8 cellular contexts compared by ENCODE assay signal in genomic region chr15:90059208-90059985, GRCh38. TPM values are rescaled to one million over a fixed set of nuclear protein-coding genes. Genes with fewer than 3 reads are reported as not detected.
DNase-seq lines count a peak whose midpoint lies in the region; ATAC-seq and TF ChIP-seq lines count a peak whose summit lies in the region.

No MANE protein-coding gene starts in this region.

- H3K27ac ChIP-seq in BLaER1 (peak overlapping the region; percentile 94), dorsolateral prefrontal cortex (peak overlapping the region in 38 of 59 donors; percentile 12 to 87 (median 54)), suprapubic skin (peak overlapping the region; percentile 58)

- peak overlapping the region; percentile 88 for H3K4me2 ChIP-seq in BLaER1

- no peaks in the 10 kb centered on the region for H3K27me3 ChIP-seq in BLaER1
- no peaks in the 10 kb centered on the region for H3K27me3 ChIP-seq in dorsolateral prefrontal cortex
- H3K27me3 ChIP-seq in suprapubic skin, result no peaks in the 10 kb centered on the region

- intact Hi-C loops in dorsolateral prefrontal cortex (cut with DNase I), result no loop called here
- intact Hi-C loops in natural killer cell (cut with micrococcal nuclease), result loop anchor here (2.0 kb wide), 1 partner anchor 21 kb away; no protein-coding TSS in a partner anchor

- TF ChIP-seq POLR2A in suprapubic skin (IDR thresholded peaks at IDR 0.05), result no peak

- 56% methylated on average over 8 of the region's 21 CpGs for WGBS in suprapubic skin

- H3K4me1 Mint-ChIP-seq in natural killer cell, result peaks cover 36 to 53% of the 10 kb centered on the region in 2 donors

- ATAC-seq in GM19463 (IDR thresholded peaks at IDR 0.05; ENCODE audit: unreplicated experiment), result peak; percentile 93
- ATAC-seq in HG03571 (IDR thresholded peaks at IDR 0.05; ENCODE audit: unreplicated experiment), result peak; percentile 84
- ATAC-seq in natural killer cell, result peak; percentile 84 to 93 (median 93)

- H3K36me3 ChIP-seq in BLaER1 (0 out of 2 replicates have a peak, but pooled peaks cover 3% of the 10 kb centered on the region), suprapubic skin (no peaks in the 10 kb centered on the region)

- H3K36me3 Mint-ChIP-seq in natural killer cell, result no peaks in the 10 kb centered on the region

- peak overlapping the region; percentile 38; the same call in 1 of the 2 replicates for H3K4me3 ChIP-seq in BLaER1
- H3K4me3 ChIP-seq in dorsolateral prefrontal cortex, result no peak overlapping the region
- no peak overlapping the region for H3K4me3 ChIP-seq in suprapubic skin

- TF ChIP-seq CTCF in dorsolateral prefrontal cortex (IDR thresholded peaks at IDR 0.05 in 54 of 56, conservative IDR thresholded peaks at IDR 0.05 in 2 of 56; ENCODE audit: low read depth in 1 of 56, partially characterized antibody in 56 of 56) (no peak), natural killer cell (IDR thresholded peaks at IDR 0.05) (no peak), suprapubic skin (IDR thresholded peaks at IDR 0.05) (no peak)

- H3K4me3 Mint-ChIP-seq in natural killer cell, result peak overlapping the region; percentile 60

- H3K27ac Mint-ChIP-seq in natural killer cell, result peak overlapping the region; percentile 89 to 93

- H3K9me3 ChIP-seq in BLaER1 (no peaks in the 10 kb centered on the region), suprapubic skin (no peaks in the 10 kb centered on the region)

- H3K4me1 ChIP-seq in BLaER1 (peaks cover 96% of the 10 kb centered on the region), suprapubic skin (peaks cover 59% of the 10 kb centered on the region)

- TF ChIP-seq EP300 in suprapubic skin (IDR thresholded peaks at IDR 0.05), result no peak

- peak overlapping the region; percentile 71 for H3K9ac ChIP-seq in BLaER1

- H3K27me3 Mint-ChIP-seq in natural killer cell (ENCODE audit: low read depth in 2 of 2), result no peaks in the 10 kb centered on the region

- peak; percentile 69 for DNase-seq in activated CD4-positive, CD25-positive, alpha-beta regulatory T cell treated with anti-CD3 and anti-CD28 coated beads, Interleukin-2, amount 50 U/mL, for 72 hours
- peak in 2 of 10 donors; percentile 40 to 72 for DNase-seq in dorsolateral prefrontal cortex
- peak; percentile 59 for DNase-seq in natural killer cell
- peak in 1 of 2 donors; percentile 78 for DNase-seq in suprapubic skin (ENCODE audit: low spot score in 2 of 2)
- DNase-seq in amniotic stem cell (lab: John Stamatoyannopoulos, UW), result no peak

- no peaks in the 10 kb centered on the region for H3K9me3 Mint-ChIP-seq in natural killer cell

- H4K20me1 ChIP-seq in BLaER1, result no peaks in the 10 kb centered on the region

RNA-seq across cellular contexts. Expression of gene IDH2, which starts 42.9 kb away (rescaled TPM):
- total RNA-seq in dorsolateral prefrontal cortex (100 to 1,000 TPM in 64 of 120 experiments, 10 to 100 TPM in 56; 40.2 to 175 (median 102) TPM), natural killer cell (10 to 100 TPM; 72.3 to 91.5 (median 81.0) TPM), suprapubic skin (100 to 1,000 TPM in 1 of 4 donors, 10 to 100 TPM in 3; 68.6 to 126 (median 76.7) TPM)

RNA-seq across cellular contexts. Expression of gene ZNF710, which starts 58.3 kb away (rescaled TPM):
- total RNA-seq in dorsolateral prefrontal cortex, result 10 to 100 TPM in 119 of 120 experiments, 1 to 10 TPM in 1; 8.5 to 30.1 (median 17.2) TPM
- total RNA-seq in natural killer cell, result 10 to 100 TPM; 26.5 to 43.1 (median 26.6) TPM
- total RNA-seq in suprapubic skin, result 10 to 100 TPM; 19.2 to 32.1 (median 25.0) TPM
